ENCODE assay signal across 9 cellular contexts in the genomic region with DNA sequence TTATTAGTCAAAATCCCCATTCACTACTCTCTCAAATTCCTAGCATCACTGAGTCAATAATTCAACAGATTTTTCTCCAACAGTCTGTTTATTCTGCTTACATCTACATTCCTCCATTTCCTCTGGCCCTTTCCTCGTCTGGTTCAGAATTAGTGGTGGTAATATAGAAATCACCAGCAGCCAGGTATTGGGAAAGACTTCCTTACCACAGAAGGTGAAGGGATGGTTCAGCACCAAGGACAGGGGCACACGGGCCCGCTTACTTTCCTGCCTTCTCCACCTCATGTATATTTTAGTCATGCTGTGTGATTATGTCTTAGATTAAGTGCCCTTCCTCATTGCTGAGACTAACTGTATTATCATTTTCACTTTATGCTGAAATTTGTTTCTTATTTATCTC.
DNase-seq lines count a peak whose midpoint lies in the region; ATAC-seq and TF ChIP-seq lines count a peak whose summit lies in the region.
"Had no signal": no experiment of that assay in that cellular context is flagged by ENCODE, and none has a peak within 500 bp of the region (broad histone marks: within the 10 kb centered on the region; RNA-seq: fewer than 3 reads in every experiment).

No MANE protein-coding gene starts in this region.

- intact Hi-C loops in prostate gland (cut with DNase I): no loop called here

- TF ChIP-seq CTCF in HL-60 (IDR thresholded peaks at IDR 0.05; ENCODE audit: insufficient read depth, low read length) (no peak), glutamatergic neuron (IDR thresholded peaks at IDR 0.05; ENCODE audit: partially characterized antibody, unreplicated experiment) (no peak), prostate gland (IDR thresholded peaks at IDR 0.05) (no peak)

- H3K27ac Mint-ChIP-seq in immature natural killer cell (no peak overlapping the region), glutamatergic neuron (ENCODE audit: unreplicated experiment) (no peak overlapping the region)

- H3K27me3 ChIP-seq in HL-60 (ENCODE audit: insufficient read depth, poor library complexity, severe bottlenecking) (no peaks in the 10 kb centered on the region), prostate gland (replicated peaks; ENCODE audit: insufficient read depth) (no peaks in the 10 kb centered on the region)

- no peaks in the 10 kb centered on the region for H3K4me1 ChIP-seq in prostate gland (replicated peaks)
- H3K4me1 ChIP-seq: parathyroid adenoma had no signal

- H3K36me3 Mint-ChIP-seq in immature natural killer cell: peaks cover 0 to 4% (median 0%) of the 10 kb centered on the region in 3 donors
- peaks cover 6% of the 10 kb centered on the region for H3K36me3 Mint-ChIP-seq in glutamatergic neuron (ENCODE audit: unreplicated experiment)

- DNase-seq in AML-193 (lab: John Stamatoyannopoulos, UW): peak; percentile 56 to 64
- peak; percentile 34 to 56 for DNase-seq in HL-60 (ENCODE audit: low read depth in 1 of 2, low spot score in 1 of 2)
- peak; percentile 12 to 16 for DNase-seq in activated CD4-positive, alpha-beta T cell treated with anti-CD3 and anti-CD28 coated beads, Interleukin-2, amount 50 U/mL, for 4 hours
- DNase-seq in immature natural killer cell: peak in 2 of 3 donors; percentile 16 to 30
- DNase-seq in glutamatergic neuron: no peak
- DNase-seq in putamen (ENCODE audit: low spot score): no peak
- DNase-seq in prostate gland (ENCODE audit: low spot score): no peak

- H3K27ac ChIP-seq in HL-60 (replicated peaks): no peak overlapping the region
- no peak overlapping the region for H3K27ac ChIP-seq in prostate gland
- H3K27ac ChIP-seq: parathyroid adenoma had no signal

- no peaks in the 10 kb centered on the region for H3K36me3 ChIP-seq in prostate gland

- peaks cover 0 to 13% (median 3%) of the 10 kb centered on the region in 3 donors for H3K27me3 Mint-ChIP-seq in immature natural killer cell (ENCODE audit: low read depth in 3 of 3)
- no peaks in the 10 kb centered on the region for H3K27me3 Mint-ChIP-seq in glutamatergic neuron (ENCODE audit: unreplicated experiment)

- no peak overlapping the region for H3K4me3 Mint-ChIP-seq in immature natural killer cell
- H3K4me3 Mint-ChIP-seq in glutamatergic neuron (ENCODE audit: unreplicated experiment): no peak overlapping the region

- no peak for TF ChIP-seq POLR2A in prostate gland (IDR thresholded peaks at IDR 0.05)

- no peaks in the 10 kb centered on the region for H3K9me3 ChIP-seq in prostate gland

- ATAC-seq in GM21367 (IDR thresholded peaks at IDR 0.05; ENCODE audit: unreplicated experiment): no peak

- H3K9me3 Mint-ChIP-seq in immature natural killer cell (peaks cover 0 to 3% (median 0%) of the 10 kb centered on the region in 6 donors), glutamatergic neuron (ENCODE audit: unreplicated experiment) (peaks cover 5% of the 10 kb centered on the region)

- H3K4me1 Mint-ChIP-seq in immature natural killer cell: no peaks in the 10 kb centered on the region
- no peaks in the 10 kb centered on the region for H3K4me1 Mint-ChIP-seq in glutamatergic neuron (ENCODE audit: low read depth, unreplicated experiment)

- H3K4me3 ChIP-seq in HL-60 (replicated peaks; ENCODE audit: insufficient read depth, low read length): no peak overlapping the region
- no peak overlapping the region for H3K4me3 ChIP-seq in prostate gland

- 5% methylated on average over 3 of the region's 3 CpGs for WGBS in prostate gland

Comparison
In these comparisons a context has a peak if more than half of its experiments do, and no peak if none do; other contexts are left out.
1. DNase-seq: peak in AML-193 (2 of 2), HL-60 (2 of 2), activated CD4-positive, alpha-beta T cell treated with anti-CD3 and anti-CD28 coated beads, Interleukin-2, amount 50 U/mL, for 4 hours (2 of 2) and immature natural killer cell (2 of 3); none in glutamatergic neuron (single experiment), putamen (single experiment) and prostate gland (single experiment).